1 cellular context compared by ENCODE assay signal in genomic region chr22:40654522-40655167, GRCh38.
TF ChIP-seq lines count a peak whose summit lies in the region.

No MANE protein-coding gene starts in this region.

TF ChIP-seq in GM23338, 12 proteins besides CTCF, POLR2A, EP300 and RAD21 (continued from another document):
- TF ChIP-seq REST (IDR thresholded peaks at IDR 0.05; ENCODE audit: unreplicated experiment): no peak
- TF ChIP-seq POLR2AphosphoS5 (IDR thresholded peaks at IDR 0.05; ENCODE audit: low read depth): no peak
- TF ChIP-seq CREB1 (CRISPR knock-in tag; IDR thresholded peaks at IDR 0.05; ENCODE audit: low read depth): no peak
- TF ChIP-seq ZNF331 (CRISPR knock-in tag; IDR thresholded peaks at IDR 0.05; ENCODE audit: low read depth): no peak
- no peak for TF ChIP-seq NANOG (IDR thresholded peaks at IDR 0.05; ENCODE audit: borderline replicate concordance)
- TF ChIP-seq EZH2 (IDR thresholded peaks at IDR 0.05; ENCODE audit: low read depth, unreplicated experiment): no peak
- TF ChIP-seq ZNF114 (CRISPR knock-in tag; IDR thresholded peaks at IDR 0.05): no peak
- no peak for TF ChIP-seq ZNF462 (CRISPR knock-in tag; IDR thresholded peaks at IDR 0.05)
- TF ChIP-seq EZH2phosphoT487 (IDR thresholded peaks at IDR 0.05; ENCODE audit: unreplicated experiment): no peak
